ENCODE assay signal across 1 cellular context in genomic region chr3:16477501-16477900, GRCh38.
TF ChIP-seq lines count a peak whose summit lies in the region.

No MANE protein-coding gene starts in this region.

TF ChIP-seq in GM23338, 12 proteins besides CTCF, POLR2A, EP300 and RAD21 (continued from another document):
- TF ChIP-seq ZNF462 (CRISPR knock-in tag; IDR thresholded peaks at IDR 0.05) (no peak), CREB1 (CRISPR knock-in tag; IDR thresholded peaks at IDR 0.05; ENCODE audit: low read depth) (no peak), REST (IDR thresholded peaks at IDR 0.05; ENCODE audit: unreplicated experiment) (no peak), POLR2AphosphoS5 (IDR thresholded peaks at IDR 0.05; ENCODE audit: low read depth) (no peak), JUNB (IDR thresholded peaks at IDR 0.05; ENCODE audit: unreplicated experiment) (no peak)
TF ChIP-seq in GM23338: peak in this region for 0.
